16 cellular contexts compared by ENCODE assay signal in the genomic region with DNA sequence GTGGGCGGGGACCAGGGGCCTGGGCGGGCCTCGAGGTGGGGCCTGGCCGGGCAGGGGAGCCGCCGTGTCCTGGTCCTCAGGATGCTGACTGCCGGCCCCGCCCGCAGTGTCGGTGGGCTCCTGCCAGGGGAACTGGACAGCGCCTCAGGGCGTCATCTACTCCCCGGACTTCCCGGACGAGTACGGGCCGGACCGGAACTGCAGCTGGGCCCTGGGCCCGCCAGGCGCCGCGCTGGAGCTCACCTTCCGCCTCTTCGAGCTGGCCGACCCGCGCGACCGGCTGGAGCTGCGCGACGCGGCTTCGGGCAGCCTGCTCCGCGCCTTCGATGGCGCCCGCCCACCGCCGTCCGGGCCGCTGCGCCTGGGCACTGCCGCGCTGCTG. TPM values are rescaled to one million over a fixed set of nuclear protein-coding genes. Genes with fewer than 3 reads are reported as not detected.
DNase-seq lines count a peak whose midpoint lies in the region; ATAC-seq and TF ChIP-seq lines count a peak whose summit lies in the region.
"Had no signal": no experiment of that assay in that cellular context is flagged by ENCODE, and none has a peak within 500 bp of the region (broad histone marks: within the 10 kb centered on the region; RNA-seq: fewer than 3 reads in every experiment).

No MANE protein-coding gene starts in this region.

- H3K9me3 ChIP-seq in right cardiac atrium (ENCODE audit: control insufficient read depth, low read length), result no peaks in the 10 kb centered on the region
- H3K9me3 ChIP-seq in ascending aorta, result no peaks in the 10 kb centered on the region
- H3K9me3 ChIP-seq in upper lobe of left lung, result no peaks in the 10 kb centered on the region

- no peak for TF ChIP-seq EP300 in upper lobe of left lung (IDR thresholded peaks at IDR 0.05)

- intact Hi-C loops in right cardiac atrium (cut with DNase I), result no loop called here
- intact Hi-C loops in Right ventricle myocardium superior (cut with DNase I), result no loop called here
- intact Hi-C loops in ascending aorta (cut with DNase I), result no loop called here
- intact Hi-C loops in left colon (cut with DNase I, micrococcal nuclease), result no loop called here

- WGBS in right cardiac atrium, result 4% methylated on average over 46 of the region's 46 CpGs
- WGBS in upper lobe of left lung, 2 donors, result 2% methylated on average over 15 of the region's 46 CpGs; no CpG with 5 or more reads in 1 of the 2 donors

- no peaks in the 10 kb centered on the region for H3K27me3 ChIP-seq in right cardiac atrium (ENCODE audit: control insufficient read depth, insufficient read depth)
- H3K27me3 ChIP-seq in ascending aorta, result peaks cover 60% of the 10 kb centered on the region
- H3K27me3 ChIP-seq in upper lobe of left lung, result peaks cover 0 to 66% (median 48%) of the 10 kb centered on the region in 4 donors

- no peak overlapping the region for H3K27ac ChIP-seq in right cardiac atrium (ENCODE audit: low read length)
- no peak overlapping the region for H3K27ac ChIP-seq in ascending aorta
- no peak overlapping the region for H3K27ac ChIP-seq in upper lobe of left lung

- H3K4me1 ChIP-seq in right cardiac atrium (ENCODE audit: control insufficient read depth, insufficient read depth, low read length), result peaks cover 4% of the 10 kb centered on the region
- peaks cover 34 to 44% of the 10 kb centered on the region in 2 donors for H3K4me1 ChIP-seq in ascending aorta
- peaks cover 52 to 85% (median 62%) of the 10 kb centered on the region in 4 donors for H3K4me1 ChIP-seq in upper lobe of left lung

- DNase-seq in right cardiac atrium, result peak in 2 of 3 donors; percentile 70 to 73
- no peak for DNase-seq in Right ventricle myocardium superior
- no peak for DNase-seq in ascending aorta (ENCODE audit: low spot score in 2 of 2)
- peak in 1 of 2 donors; percentile 46 for DNase-seq in left colon
- DNase-seq in upper lobe of left lung, result peak; percentile 37 to 90
- no peak for DNase-seq in T1000 (lab: John Stamatoyannopoulos, UW)
- DNase-seq in AML-193 (lab: John Stamatoyannopoulos, UW), result no peak
- DNase-seq: activated CD4-positive, alpha-beta T cell treated with anti-CD3 and anti-CD28 coated beads, Interleukin-2, amount 10 ng/mL, durations not matched to agents 7 days and 5 days; amygdala; DMS53; NCI-H2029 treated with DMSO at 0.1 percent for 48 hours; occipital lobe had no signal

- H3K36me3 ChIP-seq in ascending aorta (no peaks in the 10 kb centered on the region), upper lobe of left lung (no peaks in the 10 kb centered on the region)

- TF ChIP-seq POLR2A in upper lobe of left lung (IDR thresholded peaks at IDR 0.05), result no peak

- H3K4me3 ChIP-seq in right cardiac atrium (ENCODE audit: low read length), result peak overlapping the region; percentile 6
- H3K4me3 ChIP-seq in ascending aorta, result peak overlapping the region; percentile 29 to 46
- H3K4me3 ChIP-seq in upper lobe of left lung, result peak overlapping the region in 3 of 4 donors; percentile 20 to 36 (median 34)
- H3K4me3 ChIP-seq: smooth muscle cell had no signal

- TF ChIP-seq CTCF in ascending aorta (IDR thresholded peaks at IDR 0.05) (peak in 2 of 3 experiments; percentile 13 to 17), upper lobe of left lung (IDR thresholded peaks at IDR 0.05) (peak in 3 of 6 experiments; percentile 16 to 29 (median 23))

- ATAC-seq in right cardiac atrium (no peak), Right ventricle myocardium superior (ENCODE audit: poor library complexity) (no peak), left colon (peak; percentile 1), upper lobe of left lung (ENCODE audit: low FRiP score in 2 of 2) (no peak), GM21786 (IDR thresholded peaks at IDR 0.05; ENCODE audit: unreplicated experiment) (no peak)
- ATAC-seq: stimulated activated naive CD8-positive, alpha-beta T cell treated with anti-CD3 and anti-CD28 coated beads, Interleukin-15, amount 100 ng/mL, for 72 hours had no signal

RNA-seq across cellular contexts. Expression of a gene that starts 2.4 kb away (rescaled TPM):
- total RNA-seq in right cardiac atrium (1 to 10 TPM; 4.0 to 8.8 (median 5.5) TPM), Right ventricle myocardium superior (7.7 TPM), ascending aorta (9.2 TPM), left colon (10 to 100 TPM in 1 of 2 donors, 1 to 10 TPM in 1; 8.7 to 12.7 TPM), upper lobe of left lung (10 to 100 TPM in 2 of 6 donors, 1 to 10 TPM in 4; 5.2 to 13.5 (median 8.3) TPM)
- polyA plus RNA-seq in right cardiac atrium, result 10.3 TPM

RNA-seq across cellular contexts. Expression of a gene that starts 2.7 kb away (rescaled TPM):
- total RNA-seq in right cardiac atrium (not detected), Right ventricle myocardium superior (not detected), ascending aorta (not detected), left colon (1 to 10 TPM in 1 of 2 donors, under 1 TPM in 1; 0.89 to 1.1 TPM), upper lobe of left lung (not detected)
- polyA plus RNA-seq in right cardiac atrium, result not detected
- total RNA-seq: occipital lobe; T-helper 2 cell treated with Interferon-gamma antibody and Interleukin-4, amounts not matched to agents 100 ng/mL and 5 ng/mL, for 36 hours had no signal

RNA-seq across cellular contexts. Expression of a gene that starts 13.5 kb away (rescaled TPM):
- total RNA-seq in right cardiac atrium, result 1 to 10 TPM in 2 of 4 donors, not detected in 2; 1.1 to 2.1 TPM
- 2.1 TPM for polyA plus RNA-seq in right cardiac atrium
- total RNA-seq in Right ventricle myocardium superior, result 1.1 TPM
- not detected for total RNA-seq in ascending aorta
- 10 to 100 TPM in 1 of 2 donors, 1 to 10 TPM in 1; 4.4 to 12.6 TPM for total RNA-seq in left colon
- total RNA-seq in upper lobe of left lung, result 10 to 100 TPM in 1 of 6 donors, 1 to 10 TPM in 4, under 1 TPM in 1; 0.39 to 19.1 (median 5.4) TPM

RNA-seq across cellular contexts. Expression of a gene that starts 45.9 kb away (rescaled TPM):
- total RNA-seq in right cardiac atrium (under 1 TPM; 0.14 to 0.46 (median 0.25) TPM), Right ventricle myocardium superior (0.73 TPM), ascending aorta (not detected), left colon (under 1 TPM; 0.40 to 0.42 TPM), upper lobe of left lung (1 to 10 TPM in 4 of 6 donors, under 1 TPM in 2; 0.57 to 5.9 (median 1.1) TPM)
- polyA plus RNA-seq in right cardiac atrium, result 0.41 TPM
- total RNA-seq: activated CD4-positive, alpha-beta T cell treated with anti-CD3 and anti-CD28 coated beads, Interleukin-2, amount 10 ng/mL, durations not matched to agents 7 days and 5 days; occipital lobe had no signal

RNA-seq across cellular contexts. Expression of a gene that starts 51.2 kb away (rescaled TPM):
- total RNA-seq in right cardiac atrium (not detected), Right ventricle myocardium superior (not detected), ascending aorta (not detected), left colon (not detected), upper lobe of left lung (1 to 10 TPM in 1 of 6 donors, under 1 TPM in 2, not detected in 3; 0.30 to 1.9 (median 0.72) TPM)
- not detected for polyA plus RNA-seq in right cardiac atrium
- total RNA-seq: activated CD4-positive, alpha-beta T cell treated with anti-CD3 and anti-CD28 coated beads, Interleukin-2, amount 10 ng/mL, durations not matched to agents 7 days and 5 days; occipital lobe; T-helper 2 cell treated with Interferon-gamma antibody and Interleukin-4, amounts not matched to agents 100 ng/mL and 5 ng/mL, for 36 hours had no signal

Comparison
In these comparisons a context has a peak if more than half of its experiments do, and no peak if none do; other contexts are left out.
1. DNase-seq: peak in right cardiac atrium (2 of 3) and upper lobe of left lung (2 of 2); none in Right ventricle myocardium superior (single experiment), ascending aorta (0 of 2), T1000 (single experiment) and AML-193 (0 of 2).
2. Peak in every context shown above with its lines, with median percentiles within 50 percentile points of each other: H3K4me3 ChIP-seq.